ENCODE assay signal across 9 cellular contexts in the genomic region with DNA sequence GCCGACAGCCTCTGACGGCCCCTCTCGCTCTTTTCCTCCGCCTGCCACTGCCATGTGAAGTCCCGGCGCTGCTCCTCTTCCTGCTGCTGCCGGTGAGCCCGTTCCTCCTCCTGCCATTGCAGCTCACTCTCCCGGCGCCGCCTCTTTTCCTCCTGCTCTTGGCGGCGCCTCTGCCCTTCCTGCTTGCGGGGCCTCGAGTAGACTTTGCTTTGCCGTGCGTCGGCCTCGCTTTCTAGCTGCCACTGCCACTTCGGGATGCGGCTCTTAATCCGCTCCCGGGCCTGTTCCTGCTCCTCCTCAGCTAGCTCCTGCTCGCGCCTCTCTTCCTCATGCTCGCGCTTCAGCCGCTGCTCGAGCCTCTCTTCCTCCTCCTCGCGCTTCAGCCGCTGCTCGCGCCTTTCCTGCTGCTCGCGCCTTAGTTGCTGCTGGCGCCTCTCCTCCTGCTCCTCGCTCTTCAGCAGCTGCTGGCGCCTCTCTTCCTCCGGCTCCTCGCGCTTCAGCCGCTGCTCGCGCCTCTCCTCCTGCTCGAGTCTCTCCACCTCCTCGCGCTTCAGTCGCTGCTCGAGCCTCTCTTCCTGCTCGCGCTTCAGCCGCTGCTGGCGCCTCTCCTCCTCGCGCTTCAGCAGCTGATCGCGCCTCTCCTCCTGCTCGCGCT. TPM values are rescaled to one million over a fixed set of nuclear protein-coding genes. Genes with fewer than 3 reads are reported as not detected.
A peak's percentile ranks its signal among the peaks of the same experiment; 100 is the strongest.
DNase-seq lines count a peak whose midpoint lies in the region; ATAC-seq, FAIRE-seq and TF ChIP-seq lines count a peak whose summit lies in the region.
"Had no signal": no experiment of that assay in that cellular context is flagged by ENCODE, and none has a peak within 500 bp of the region (broad histone marks: within the 10 kb centered on the region; RNA-seq: fewer than 3 reads in every experiment).

No MANE protein-coding gene starts in this region.

- H3K9me3 Mint-ChIP-seq in CD4-positive, alpha-beta T cell, result no peaks in the 10 kb centered on the region
- H3K9me3 Mint-ChIP-seq in endothelial cell (ENCODE audit: unreplicated experiment), result peaks cover 8% of the 10 kb centered on the region

- no peak overlapping the region for H3K27ac Mint-ChIP-seq in CD4-positive, alpha-beta T cell
- H3K27ac Mint-ChIP-seq in endothelial cell (ENCODE audit: unreplicated experiment), result no peak overlapping the region

- H3K4me1 Mint-ChIP-seq in CD4-positive, alpha-beta T cell (ENCODE audit: low read depth), result no peaks in the 10 kb centered on the region
- peaks cover 6% of the 10 kb centered on the region for H3K4me1 Mint-ChIP-seq in endothelial cell (ENCODE audit: unreplicated experiment)

- H3K79me2 ChIP-seq in SU-DHL-6 (ENCODE audit: insufficient read depth, low read length), result no peaks in the 10 kb centered on the region

- no peaks in the 10 kb centered on the region for H3K36me3 Mint-ChIP-seq in CD4-positive, alpha-beta T cell (ENCODE audit: low read depth)
- H3K36me3 Mint-ChIP-seq in endothelial cell (ENCODE audit: low read depth, unreplicated experiment), result peaks cover 10% of the 10 kb centered on the region

- ATAC-seq in CD4-positive, alpha-beta T cell (ENCODE audit: poor library complexity), result peak; percentile 59
- ATAC-seq in GM18909 (IDR thresholded peaks at IDR 0.05; ENCODE audit: poor library complexity, unreplicated experiment) (no peak), GM21367 (IDR thresholded peaks at IDR 0.05; ENCODE audit: unreplicated experiment) (no peak)

- peak overlapping the region; percentile 44 for H3K4me2 ChIP-seq in SU-DHL-6 (ENCODE audit: low read depth, low read length, poor library complexity, severe bottlenecking)

- peak overlapping the region; percentile 54; the same call in 1 of the 2 replicates for H3K9ac ChIP-seq in SU-DHL-6 (ENCODE audit: low read length)

- no peak for TF ChIP-seq CTCF in CD4-positive, alpha-beta T cell (IDR thresholded peaks at IDR 0.05)
- TF ChIP-seq CTCF in HFF-Myc (IDR thresholded peaks at IDR 0.05; ENCODE audit: low read depth, low read length, missing control alignments) (no peak), SU-DHL-6 (IDR thresholded peaks at IDR 0.05; ENCODE audit: insufficient read depth, low read length, poor library complexity, severe bottlenecking) (no peak), endothelial cell (IDR thresholded peaks at IDR 0.05; ENCODE audit: unreplicated experiment) (no peak)

- H3F3A ChIP-seq in SU-DHL-6 (ENCODE audit: insufficient read depth), result no peaks in the 10 kb centered on the region

- no peak overlapping the region for H3K27ac ChIP-seq in CD4-positive, alpha-beta T cell (ENCODE audit: low read depth, low read length)
- H3K27ac ChIP-seq in SU-DHL-6 (ENCODE audit: low read depth, low read length) (no peak overlapping the region), muscle layer of duodenum (ENCODE audit: low read length) (no peak overlapping the region)

- CTCF ChIA-PET in CD4-positive, alpha-beta T cell (lab: Charles Lee), result no interaction called here

- H4K20me1 ChIP-seq in SU-DHL-6 (ENCODE audit: low read depth, low read length), result no peaks in the 10 kb centered on the region

- no peak overlapping the region for H3K4me3 Mint-ChIP-seq in CD4-positive, alpha-beta T cell
- no peak overlapping the region for H3K4me3 Mint-ChIP-seq in endothelial cell (ENCODE audit: unreplicated experiment)

- peaks cover 10% of the 10 kb centered on the region for H3K27me3 Mint-ChIP-seq in CD4-positive, alpha-beta T cell
- H3K27me3 Mint-ChIP-seq in endothelial cell (ENCODE audit: unreplicated experiment), result peaks cover 11% of the 10 kb centered on the region

- H3K36me3 ChIP-seq in SU-DHL-6 (ENCODE audit: low read length) (no peaks in the 10 kb centered on the region), muscle layer of duodenum (ENCODE audit: control insufficient read depth in 1 of 2, insufficient read depth in 2 of 2, low read length in 2 of 2) (no peaks in the 10 kb centered on the region)

- H3K9me3 ChIP-seq in CD4-positive, alpha-beta T cell (ENCODE audit: control insufficient read depth, low read length), result no peaks in the 10 kb centered on the region
- H3K9me3 ChIP-seq in SU-DHL-6 (ENCODE audit: insufficient read depth, low read length) (no peaks in the 10 kb centered on the region), muscle layer of duodenum (ENCODE audit: control insufficient read depth in 1 of 2, low read length in 2 of 2) (peaks cover 5 to 10% of the 10 kb centered on the region in 2 donors)

- H3K27me3 ChIP-seq in CD4-positive, alpha-beta T cell (ENCODE audit: control insufficient read depth, insufficient read depth, low read length), result peaks cover 80% of the 10 kb centered on the region
- H3K27me3 ChIP-seq in SU-DHL-6 (ENCODE audit: low read length), result no peaks in the 10 kb centered on the region
- H3K27me3 ChIP-seq in muscle layer of duodenum (ENCODE audit: low read depth, low read length), result peaks cover 66% of the 10 kb centered on the region

- H3K4me3 ChIP-seq in HFF-Myc (replicated peaks; ENCODE audit: low read depth, low read length) (peak overlapping the region; percentile 27), SU-DHL-6 (ENCODE audit: insufficient read depth, low read length, poor library complexity, severe bottlenecking) (no peak overlapping the region), muscle layer of duodenum (ENCODE audit: low read depth in 1 of 2, low read length in 2 of 2) (peak overlapping the region; percentile 52 to 76)

- peaks cover 3 to 43% of the 10 kb centered on the region in 2 donors for H3K4me1 ChIP-seq in muscle layer of duodenum (ENCODE audit: control insufficient read depth in 1 of 2, insufficient read depth in 2 of 2, low read length in 2 of 2)

- FAIRE-seq in urothelium cell line (lab: Jason Lieb, UNC), result no peak
- FAIRE-seq: islet of Langerhans had no signal

- intact Hi-C loops in CD4-positive, alpha-beta T cell (cut with DNase I, micrococcal nuclease), result no loop called here

- DNase-seq in CD4-positive, alpha-beta T cell, result peak in 2 of 10 experiments; percentile 7 to 15
- DNase-seq in HFF-Myc (ENCODE audit: extremely low read depth, low read depth) (no peak), endothelial cell (ENCODE audit: low spot score) (peak; percentile 45), urothelium cell line (ENCODE audit: low spot score) (peak; percentile 44)

- H2AFZ ChIP-seq in SU-DHL-6 (ENCODE audit: low read depth, low read length, severe bottlenecking), result peak overlapping the region; percentile 52

- H3K9me2 ChIP-seq in SU-DHL-6 (replicated peaks; ENCODE audit: insufficient read depth, low read length), result no peaks in the 10 kb centered on the region

- POLR2A ChIA-PET in CD4-positive, alpha-beta T cell (lab: Charles Lee), result interaction anchor here (0.7 to 1.1 kb wide), 3 partner anchors 74 to 830 kb away, joined by 3 read pairs; a partner anchor contains a TSS

RNA-seq across cellular contexts. Expression of a gene that starts 4.3 kb away (rescaled TPM):
- not detected for total RNA-seq in CD4-positive, alpha-beta T cell
- 0.38 TPM for total RNA-seq in endothelial cell (ENCODE audit: unreplicated experiment)

RNA-seq across cellular contexts. Expression of a gene that starts 22.1 kb away (rescaled TPM):
- total RNA-seq in CD4-positive, alpha-beta T cell, result not detected
- not detected for total RNA-seq in endothelial cell (ENCODE audit: unreplicated experiment)

RNA-seq across cellular contexts. Expression of a gene that starts 48.0 kb away (rescaled TPM):
- not detected for total RNA-seq in CD4-positive, alpha-beta T cell
- not detected for total RNA-seq in endothelial cell (ENCODE audit: unreplicated experiment)
